25 cellular contexts compared by ENCODE assay signal in the genomic region with DNA sequence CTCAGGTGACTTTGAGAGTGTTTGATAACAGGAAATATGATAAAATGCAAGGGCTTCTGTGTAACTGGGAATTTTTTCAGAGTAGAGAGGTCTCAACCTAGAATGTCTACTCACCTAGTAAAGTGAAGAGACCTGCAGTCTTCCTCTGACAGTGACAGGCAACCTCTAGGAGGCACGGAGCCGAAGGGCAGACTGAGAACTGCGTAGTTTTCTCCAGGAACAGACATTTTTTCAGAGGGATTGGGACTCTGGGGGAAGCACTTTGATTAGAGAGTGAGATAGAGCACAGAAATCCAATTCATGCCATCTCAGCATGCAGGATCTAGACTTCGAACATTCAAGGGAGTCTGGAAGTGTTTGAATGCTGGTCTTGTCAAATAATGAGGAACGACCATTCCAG.
"Had no signal": no experiment of that assay in that cellular context is flagged by ENCODE, and none has a peak within 500 bp of the region (broad histone marks: within the 10 kb centered on the region; RNA-seq: fewer than 3 reads in every experiment).

No MANE protein-coding gene starts in this region.

- H3K27me3 Mint-ChIP-seq: activated CD4-positive, alpha-beta memory T cell treated with anti-CD3 and anti-CD28 coated beads, Interleukin-2, amount 10 ng/mL, durations not matched to agents 7 days and 5 days; activated CD4-positive, alpha-beta T cell treated with anti-CD3 and anti-CD28 coated beads for 36 hours; activated naive CD8-positive, alpha-beta T cell; activated T-helper 17 cell treated with anti-CD3 and anti-CD28 coated beads, Interleukin-2, amount 50 U/mL, for 72 hours; brain; central memory CD8-positive, alpha-beta T cell had no signal

- H3K36me3 Mint-ChIP-seq: brain had no signal

- DNase-seq: activated CD4-positive, alpha-beta memory T cell treated with anti-CD3 and anti-CD28 coated beads, Interleukin-2, amount 10 ng/mL, durations not matched to agents 7 days and 5 days; activated CD4-positive, alpha-beta T cell treated with anti-CD3 and anti-CD28 coated beads for 36 hours; activated CD4-positive, alpha-beta T cell treated with anti-CD3 and anti-CD28 coated beads, Interleukin-2, amount 50 U/mL, for 1 hour; activated CD4-positive, CD25-positive, alpha-beta regulatory T cell; activated gamma-delta T cell; activated naive CD4-positive, alpha-beta T cell treated with anti-CD3 and anti-CD28 coated beads for 36 hours; activated T-cell treated with anti-CD3 and anti-CD28 coated beads for 4 hours; activated T-cell treated with anti-CD3 and anti-CD28 coated beads, Interleukin-2, amount 50 U/mL, for 48 hours; amygdala; Karpas-422; NCI-H1105 treated with DMSO at 0.1 percent for 48 hours; NCI-H1436 treated with DMSO at 0.1 percent for 48 hours; NCI-H187; NCI-H2081; NCI-H446 treated with DMSO at 0.1 percent for 48 hours; NCI-H524 treated with DMSO at 0.1 percent for 48 hours; NCI-H748 treated with DMSO at 0.1 percent for 48 hours; PC-3; SHP77 treated with DMSO at 0.1 percent for 48 hours; T-helper 9 cell had no signal

- ATAC-seq: activated CD4-positive, alpha-beta T cell treated with anti-CD3 and anti-CD28 coated beads for 36 hours; activated T-helper 17 cell treated with anti-CD3 and anti-CD28 coated beads, Interleukin-2, amount 50 U/mL, for 72 hours; PC-3 had no signal

- H3K4me3 Mint-ChIP-seq: activated CD4-positive, alpha-beta memory T cell treated with anti-CD3 and anti-CD28 coated beads, Interleukin-2, amount 10 ng/mL, durations not matched to agents 7 days and 5 days; activated CD4-positive, alpha-beta T cell treated with anti-CD3 and anti-CD28 coated beads for 36 hours; activated naive CD4-positive, alpha-beta T cell treated with anti-CD3 and anti-CD28 coated beads for 36 hours; activated naive CD8-positive, alpha-beta T cell; activated T-helper 17 cell treated with anti-CD3 and anti-CD28 coated beads, Interleukin-2, amount 50 U/mL, for 72 hours; brain; central memory CD8-positive, alpha-beta T cell; T-helper 1 cell treated with Interleukin-12 subunit alpha and Interleukin-12 subunit beta and Interleukin-4 antibody, amounts not matched to agents 30 μg/mL and 1 μg/mL, for 36 hours had no signal

- H3K27ac Mint-ChIP-seq: activated CD4-positive, alpha-beta memory T cell treated with anti-CD3 and anti-CD28 coated beads, Interleukin-2, amount 10 ng/mL, durations not matched to agents 7 days and 5 days; activated CD4-positive, alpha-beta T cell treated with anti-CD3 and anti-CD28 coated beads for 36 hours; activated naive CD4-positive, alpha-beta T cell treated with anti-CD3 and anti-CD28 coated beads for 36 hours; activated naive CD8-positive, alpha-beta T cell; activated T-helper 17 cell treated with anti-CD3 and anti-CD28 coated beads, Interleukin-2, amount 50 U/mL, for 72 hours; T-helper 1 cell treated with Interleukin-12 subunit alpha and Interleukin-12 subunit beta and Interleukin-4 antibody, amounts not matched to agents 30 μg/mL and 1 μg/mL, for 36 hours had no signal

- H3K4me1 Mint-ChIP-seq: activated CD4-positive, alpha-beta memory T cell treated with anti-CD3 and anti-CD28 coated beads, Interleukin-2, amount 10 ng/mL, durations not matched to agents 7 days and 5 days; activated T-helper 17 cell treated with anti-CD3 and anti-CD28 coated beads, Interleukin-2, amount 50 U/mL, for 72 hours; central memory CD8-positive, alpha-beta T cell had no signal

- H3K9me3 Mint-ChIP-seq: activated CD4-positive, alpha-beta memory T cell treated with anti-CD3 and anti-CD28 coated beads, Interleukin-2, amount 10 ng/mL, durations not matched to agents 7 days and 5 days; activated naive CD4-positive, alpha-beta T cell treated with anti-CD3 and anti-CD28 coated beads for 36 hours; activated T-helper 17 cell treated with anti-CD3 and anti-CD28 coated beads, Interleukin-2, amount 50 U/mL, for 72 hours; brain; central memory CD8-positive, alpha-beta T cell; T-helper 1 cell treated with Interleukin-12 subunit alpha and Interleukin-12 subunit beta and Interleukin-4 antibody, amounts not matched to agents 30 μg/mL and 1 μg/mL, for 36 hours had no signal
